In genomic region chr4:58144721-58145120, GRCh38 we compare ENCODE assay signal across 21 cellular contexts.
DNase-seq lines count a peak whose midpoint lies in the region; ATAC-seq, FAIRE-seq and TF ChIP-seq lines count a peak whose summit lies in the region.
"Had no signal": no experiment of that assay in that cellular context is flagged by ENCODE, and none has a peak within 500 bp of the region (broad histone marks: within the 10 kb centered on the region; RNA-seq: fewer than 3 reads in every experiment).

No MANE protein-coding gene starts in this region.

- no peak overlapping the region for H3K27ac ChIP-seq in GM23248
- H3K27ac ChIP-seq: 22Rv1, A549, C4-2B had no signal

- no peaks in the 10 kb centered on the region for H3F3A ChIP-seq in GM23248 (ENCODE audit: insufficient read depth)

- TF ChIP-seq CTCF in D721Med (IDR thresholded peaks at IDR 0.05; ENCODE audit: insufficient read depth, missing control alignments) (no peak), glutamatergic neuron (IDR thresholded peaks at IDR 0.05; ENCODE audit: partially characterized antibody, unreplicated experiment) (no peak)

- ATAC-seq in HG03354 (IDR thresholded peaks at IDR 0.05; ENCODE audit: poor library complexity, severe bottlenecking, unreplicated experiment) = no peak
- ATAC-seq: A549, HepG2 had no signal

- no peak overlapping the region for H3K9ac ChIP-seq in GM23248

- H3K4me3 ChIP-seq in GM23248 = no peak overlapping the region
- H3K4me3 ChIP-seq: A549 had no signal

- H3K27me3 Mint-ChIP-seq in glutamatergic neuron (ENCODE audit: unreplicated experiment) = no peaks in the 10 kb centered on the region
- H3K27me3 Mint-ChIP-seq: CD4-positive, alpha-beta T cell; IgD-negative memory B cell had no signal

- H3K9me2 ChIP-seq in GM23248 (ENCODE audit: insufficient read depth) = no peaks in the 10 kb centered on the region

- no peaks in the 10 kb centered on the region for H3K36me3 ChIP-seq in GM23248 (ENCODE audit: low read depth)

- H4K20me1 ChIP-seq in GM23248 (ENCODE audit: insufficient read depth) = no peaks in the 10 kb centered on the region

- peak; percentile 60 for FAIRE-seq in D721Med (lab: Jason Lieb, UNC)
- FAIRE-seq: A549, H54, HepG2 had no signal

- no peak overlapping the region for H3K4me3 Mint-ChIP-seq in glutamatergic neuron (ENCODE audit: unreplicated experiment)
- H3K4me3 Mint-ChIP-seq: CD4-positive, alpha-beta T cell; IgD-negative memory B cell had no signal

- no peaks in the 10 kb centered on the region for H3K79me2 ChIP-seq in GM23248 (ENCODE audit: insufficient read depth)

- H3K36me3 Mint-ChIP-seq in glutamatergic neuron (ENCODE audit: unreplicated experiment) = no peaks in the 10 kb centered on the region
- H3K36me3 Mint-ChIP-seq: IgD-negative memory B cell had no signal

- 0 to 20% methylated on average over 1 of the region's 1 CpG for WGBS in GM23248 (ENCODE audit: low coverage in 1 of 2, low lambda C conversion rate in 2 of 2, missing lambda C conversion rate in 2 of 2), 2 experiments

- H3K4me1 Mint-ChIP-seq in glutamatergic neuron (ENCODE audit: low read depth, unreplicated experiment) = peaks cover 13% of the 10 kb centered on the region
- H3K4me1 Mint-ChIP-seq: IgD-negative memory B cell had no signal

- no peaks in the 10 kb centered on the region for H3K9me3 ChIP-seq in GM23248 (ENCODE audit: low read depth)
- H3K9me3 ChIP-seq: A549 had no signal

- DNase-seq in D721Med (ENCODE audit: insufficient read length, low spot score) (no peak), NCI-H1694 treated with DMSO at 0.1 percent for 48 hours (lab: John Stamatoyannopoulos, UW) (peak; percentile 41), NCI-H82 treated with DMSO at 0.1 percent for 48 hours (lab: John Stamatoyannopoulos, UW; ENCODE audit: unreplicated experiment) (peak; percentile 71), glutamatergic neuron (peak; percentile 18), GM23248 (no peak)
- no peak for DNase-seq in stimulated activated CD4-positive, alpha-beta T cell treated with anti-CD3 and anti-CD28 coated beads, Interleukin-4, amount 100 ng/mL, for 24 hours
- DNase-seq: AML-193; Calu3; CD4-positive, alpha-beta T cell; DMS153; DMS79 treated with DMSO at 0.1 percent for 48 hours; GF-D8; HCEC 1CT; KBM-7 had no signal

- no peaks in the 10 kb centered on the region for H3K27me3 ChIP-seq in GM23248 (replicated peaks; ENCODE audit: insufficient read depth)

- peaks cover 2% of the 10 kb centered on the region for H3K9me3 Mint-ChIP-seq in glutamatergic neuron (ENCODE audit: unreplicated experiment)

- no peak overlapping the region for H2AFZ ChIP-seq in GM23248

- H3K4me2 ChIP-seq in GM23248 (ENCODE audit: unreplicated experiment) = no peak overlapping the region
- H3K4me2 ChIP-seq: A549 had no signal

- H3K4me1 ChIP-seq in GM23248 (ENCODE audit: insufficient read depth) = no peaks in the 10 kb centered on the region
- H3K4me1 ChIP-seq: A549 had no signal

- in situ Hi-C loops in GM23248 (cut with MboI) = no loop called here

- H3K27ac Mint-ChIP-seq in glutamatergic neuron (ENCODE audit: unreplicated experiment) = peak overlapping the region; percentile 20
- H3K27ac Mint-ChIP-seq: CD4-positive, alpha-beta T cell; IgD-negative memory B cell had no signal

Comparison
In these comparisons a context has a peak if more than half of its experiments do, and no peak if none do; other contexts are left out.
1. DNase-seq: peak in NCI-H1694 treated with DMSO at 0.1 percent for 48 hours (single experiment), NCI-H82 treated with DMSO at 0.1 percent for 48 hours (single experiment) and glutamatergic neuron (single experiment); none in D721Med (single experiment), stimulated activated CD4-positive, alpha-beta T cell treated with anti-CD3 and anti-CD28 coated beads, Interleukin-4, amount 100 ng/mL, for 24 hours (single experiment) and GM23248 (single experiment).